Comparison of ENCODE assay signal across 9 cellular contexts in the genomic region with DNA sequence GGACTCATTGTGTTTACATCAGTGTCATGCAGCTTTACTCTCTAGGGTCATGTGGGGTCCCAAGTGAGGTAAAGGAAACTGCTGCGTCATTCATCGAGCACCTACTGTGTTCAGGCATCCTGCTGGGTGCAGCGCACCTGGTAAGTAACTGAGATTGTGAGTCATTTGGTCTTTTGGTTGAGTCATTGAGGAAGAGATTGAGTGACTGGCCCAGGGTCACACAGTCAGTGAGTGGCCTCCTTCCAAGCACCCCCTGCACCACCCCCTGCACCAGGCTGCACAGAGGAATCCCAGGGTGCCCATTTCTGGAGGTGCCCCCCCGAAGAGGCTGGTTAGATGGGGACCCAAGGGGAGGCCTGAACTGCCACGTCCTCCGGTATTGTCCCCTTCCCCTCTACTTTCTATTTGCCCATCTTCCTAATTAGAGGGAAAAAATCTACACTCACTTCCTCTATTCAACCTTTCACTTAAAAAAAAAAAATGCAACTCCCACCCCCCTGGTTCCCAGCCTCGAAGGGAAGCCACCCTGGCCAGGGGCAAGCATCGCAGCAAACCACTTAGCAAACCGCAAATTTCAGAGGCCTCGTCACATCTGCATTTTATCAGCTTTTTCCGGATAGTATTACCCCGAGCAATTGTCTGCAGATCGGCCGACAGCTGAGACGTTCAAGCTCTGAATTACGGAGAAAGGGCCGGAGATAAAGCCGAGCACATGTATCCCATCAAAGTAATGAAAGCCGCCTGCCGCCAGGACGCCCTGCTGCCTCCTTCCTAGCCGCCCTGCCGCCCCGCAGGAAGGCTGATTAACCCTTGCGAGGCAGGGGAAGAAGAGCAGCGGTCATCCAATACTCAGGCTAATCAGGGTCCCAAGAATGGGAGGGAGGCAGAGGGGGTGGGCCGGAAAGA.
DNase-seq lines count a peak whose midpoint lies in the region; ATAC-seq, FAIRE-seq and TF ChIP-seq lines count a peak whose summit lies in the region.
"Had no signal": no experiment of that assay in that cellular context is flagged by ENCODE, and none has a peak within 500 bp of the region (broad histone marks: within the 10 kb centered on the region; RNA-seq: fewer than 3 reads in every experiment).

No MANE protein-coding gene starts in this region.

- no peaks in the 10 kb centered on the region for H3K9me3 ChIP-seq in A673 (ENCODE audit: low read depth, low read length, poor library complexity, severe bottlenecking)
- no peaks in the 10 kb centered on the region for H3K9me3 ChIP-seq in osteoblast (ENCODE audit: low read depth, low read length)
- H3K9me3 ChIP-seq: HAP-1 had no signal

- intact Hi-C loops in A673 (cut with micrococcal nuclease; ENCODE audit: unreplicated experiment), result no loop called here

- H3K27ac ChIP-seq in A673 (ENCODE audit: low read depth, low read length, poor library complexity, severe bottlenecking), result no peak overlapping the region
- no peak overlapping the region for H3K27ac ChIP-seq in osteoblast (ENCODE audit: low read depth, low read length)

- H3K27me3 ChIP-seq in A673 (replicated peaks; ENCODE audit: insufficient read depth, low read depth, low read length, poor library complexity) (no peaks in the 10 kb centered on the region), osteoblast (ENCODE audit: insufficient read depth, low read length) (no peaks in the 10 kb centered on the region)

- peaks cover 27% of the 10 kb centered on the region for H3K4me1 ChIP-seq in A673 (ENCODE audit: insufficient read depth, low read length, poor library complexity, severe bottlenecking)
- no peaks in the 10 kb centered on the region for H3K4me1 ChIP-seq in osteoblast (ENCODE audit: insufficient read depth, low read length)
- H3K4me1 ChIP-seq: HAP-1 had no signal

- H3K36me3 ChIP-seq in A673 (ENCODE audit: insufficient read depth, low read length, poor library complexity, severe bottlenecking) (no peaks in the 10 kb centered on the region), osteoblast (ENCODE audit: insufficient read depth, low read length) (no peaks in the 10 kb centered on the region)
- H3K36me3 ChIP-seq: HAP-1 had no signal

- H2AFZ ChIP-seq in osteoblast (ENCODE audit: low read length), result no peak overlapping the region

- H3K4me3 ChIP-seq in A673 (ENCODE audit: low read depth, low read length, poor library complexity, severe bottlenecking) (no peak overlapping the region), fibroblast of pulmonary artery (replicated peaks; ENCODE audit: low read depth, low read length) (no peak overlapping the region), osteoblast (ENCODE audit: insufficient read depth, low read length) (no peak overlapping the region)
- H3K4me3 ChIP-seq: HAP-1 had no signal

- H3K4me2 ChIP-seq in osteoblast (ENCODE audit: insufficient read depth, low read length), result no peak overlapping the region

- BruUV-seq in A673 (replicated peaks; lab: Mats Ljungman, UMichigan), result no TSS peak

- CTCF ChIA-PET in A673 (lab: Charles Lee), result no interaction called here

- H3K79me2 ChIP-seq in osteoblast (ENCODE audit: insufficient read depth, low read length), result no peaks in the 10 kb centered on the region

- ATAC-seq in GM18858 (IDR thresholded peaks at IDR 0.05; ENCODE audit: unreplicated experiment), result peak; percentile 91
- ATAC-seq in HG02885 (IDR thresholded peaks at IDR 0.05; ENCODE audit: poor library complexity, unreplicated experiment), result peak; percentile 93

- TF ChIP-seq CTCF in A673 (conservative IDR thresholded peaks at IDR 0.05; ENCODE audit: low read depth, low read length), result no peak
- TF ChIP-seq CTCF in fibroblast of pulmonary artery (IDR thresholded peaks at IDR 0.05; ENCODE audit: low read length, missing control alignments), result no peak
- TF ChIP-seq CTCF in osteoblast (IDR thresholded peaks at IDR 0.05; ENCODE audit: extremely low read depth, low read depth, low read length), result no peak

- POLR2A ChIA-PET in A673 (lab: Charles Lee; ENCODE audit: low non-redundant PET), result no interaction called here

- peak; percentile 83 for DNase-seq in A673 (ENCODE audit: low spot score)
- peak; percentile 93 for DNase-seq in RPMI7951 (ENCODE audit: low read depth)
- DNase-seq in fibroblast of pulmonary artery (ENCODE audit: low read depth), result peak; percentile 59
- no peak for DNase-seq in NCI-H510A treated with DMSO at 0.1 percent for 48 hours (lab: John Stamatoyannopoulos, UW)
- DNase-seq in osteoblast (ENCODE audit: insufficient read length, low spot score, missing footprints), result no peak
- DNase-seq in frontal cortex (ENCODE audit: low spot score in 2 of 2), result no peak

- no peaks in the 10 kb centered on the region for H4K20me1 ChIP-seq in osteoblast (ENCODE audit: insufficient read depth, low read length)

- no peak for FAIRE-seq in frontal cortex (lab: Jason Lieb, UNC)

Comparison
In these comparisons a context has a peak if more than half of its experiments do, and no peak if none do; other contexts are left out.
1. DNase-seq: peak in A673 (single experiment), RPMI7951 (single experiment) and fibroblast of pulmonary artery (single experiment); none in NCI-H510A treated with DMSO at 0.1 percent for 48 hours (single experiment), osteoblast (single experiment) and frontal cortex (0 of 2).